In the genomic region with DNA sequence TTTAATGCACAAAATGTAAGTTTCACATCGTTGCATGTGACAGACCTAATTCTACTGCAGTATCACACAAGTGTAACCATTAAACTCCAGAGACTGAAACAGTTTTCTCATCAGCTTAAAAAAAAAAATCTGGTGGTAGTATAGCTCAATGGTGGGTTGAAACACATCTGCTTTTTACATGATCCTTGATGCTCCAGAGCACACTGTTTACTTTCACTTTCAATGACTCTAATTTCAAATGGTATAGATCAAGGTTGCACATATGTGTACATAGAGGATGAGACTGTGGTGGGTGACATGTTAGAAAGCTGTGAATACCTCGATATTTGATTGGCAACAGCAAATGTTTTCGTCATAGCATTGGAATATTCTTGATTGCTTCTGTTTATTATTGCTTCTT, we compare ENCODE assay signal across 13 cellular contexts. TPM values are rescaled to one million over a fixed set of nuclear protein-coding genes. Genes with fewer than 3 reads are reported as not detected.
DNase-seq lines count a peak whose midpoint lies in the region; ATAC-seq and TF ChIP-seq lines count a peak whose summit lies in the region.
"Had no signal": no experiment of that assay in that cellular context is flagged by ENCODE, and none has a peak within 500 bp of the region (broad histone marks: within the 10 kb centered on the region; RNA-seq: fewer than 3 reads in every experiment).

No MANE protein-coding gene starts in this region.

- H3K9me3 Mint-ChIP-seq in natural killer cell = peaks cover 0 to 6% of the 10 kb centered on the region in 2 donors

- peak overlapping the region; percentile 67 for H3K4me3 Mint-ChIP-seq in natural killer cell

- H3K4me2 ChIP-seq in Loucy (ENCODE audit: low read depth, low read length, poor library complexity, severe bottlenecking) = peak overlapping the region; percentile 50

- H3K27me3 Mint-ChIP-seq in natural killer cell (ENCODE audit: low read depth in 2 of 2) = no peaks in the 10 kb centered on the region

- intact Hi-C loops in natural killer cell (cut with micrococcal nuclease) (loop anchor here (1.0 to 2.0 kb wide), 3 partner anchors 10 to 19 kb away; no protein-coding TSS in a partner anchor), right cardiac atrium (cut with DNase I) (no loop called here)

- no peak overlapping the region for H3K9ac ChIP-seq in Loucy (ENCODE audit: low read depth, low read length, poor library complexity, severe bottlenecking)

- H3K9me3 ChIP-seq in Loucy (ENCODE audit: insufficient read depth, low read depth, low read length) (no peaks in the 10 kb centered on the region), right cardiac atrium (ENCODE audit: control insufficient read depth, low read length) (no peaks in the 10 kb centered on the region)
- H3K9me3 ChIP-seq: gastroesophageal sphincter had no signal

- H3K4me1 Mint-ChIP-seq in natural killer cell = peaks cover 89 to 90% of the 10 kb centered on the region in 2 donors

- H3K4me1 ChIP-seq in Loucy (ENCODE audit: insufficient read depth, low read length, poor library complexity, severe bottlenecking) = peaks cover 58% of the 10 kb centered on the region
- no peaks in the 10 kb centered on the region for H3K4me1 ChIP-seq in right cardiac atrium (ENCODE audit: control insufficient read depth, insufficient read depth, low read length)
- H3K4me1 ChIP-seq: gastroesophageal sphincter had no signal

- 0 out of 2 replicates have a peak, but pooled peaks cover 4% of the 10 kb centered on the region for H3K36me3 ChIP-seq in Loucy (ENCODE audit: insufficient read depth, low read length)
- H3K36me3 ChIP-seq: gastroesophageal sphincter had no signal

- H3F3A ChIP-seq in Loucy (ENCODE audit: low read depth) = no peaks in the 10 kb centered on the region

- peaks cover 37% of the 10 kb centered on the region for H4K20me1 ChIP-seq in Loucy (ENCODE audit: insufficient read depth, low read length, poor library complexity, severe bottlenecking)

- peaks cover 100% of the 10 kb centered on the region for H3K79me2 ChIP-seq in Loucy (ENCODE audit: insufficient read depth, low read length)

- 78% methylated on average over 3 of the region's 3 CpGs for WGBS in right cardiac atrium

- no peak overlapping the region for H3K27ac ChIP-seq in right cardiac atrium (ENCODE audit: low read length)
- H3K27ac ChIP-seq: 22Rv1, gastroesophageal sphincter, skin epidermis had no signal

- no peaks in the 10 kb centered on the region for H3K9me2 ChIP-seq in Loucy (replicated peaks; ENCODE audit: low read depth, low read length)

- ATAC-seq in HG02610 (IDR thresholded peaks at IDR 0.05; ENCODE audit: unreplicated experiment) (peak; percentile 55), natural killer cell (peak; percentile 65 to 78 (median 68)), right cardiac atrium (no peak)
- ATAC-seq: gastroesophageal sphincter had no signal

- no peaks in the 10 kb centered on the region for H3K36me3 Mint-ChIP-seq in natural killer cell

- TF ChIP-seq CTCF in Loucy (conservative IDR thresholded peaks at IDR 0.05; ENCODE audit: low read length) (no peak), natural killer cell (IDR thresholded peaks at IDR 0.05) (no peak)

- H3K27me3 ChIP-seq in Loucy (ENCODE audit: insufficient read depth, low read length, poor library complexity, severe bottlenecking) = no peaks in the 10 kb centered on the region
- H3K27me3 ChIP-seq in right cardiac atrium (ENCODE audit: control insufficient read depth, insufficient read depth) = no peaks in the 10 kb centered on the region
- H3K27me3 ChIP-seq: gastroesophageal sphincter had no signal

- H2AFZ ChIP-seq in Loucy (ENCODE audit: low read length) = no peak overlapping the region

- peak; percentile 6 for DNase-seq in DMS53 (lab: John Stamatoyannopoulos, UW)
- DNase-seq in DMS53 treated with DMSO at 0.1 percent for 48 hours (lab: John Stamatoyannopoulos, UW; ENCODE audit: unreplicated experiment) = no peak
- DNase-seq in natural killer cell = no peak
- no peak for DNase-seq in activated effector memory CD4-positive, alpha-beta T cell treated with Interleukin-2 at 50 U/mL for 16 hours
- no peak for DNase-seq in right cardiac atrium
- no peak for DNase-seq in SIG-M5 treated with dmso at 0.1 percent for 504 hours (lab: John Stamatoyannopoulos, UW; ENCODE audit: unreplicated experiment)
- DNase-seq: activated T-cell treated with anti-CD3 and anti-CD28 coated beads, Interleukin-2, amount 50 U/mL, for 1 hour had no signal

- peak overlapping the region in 1 of 2 donors; percentile 92 for H3K27ac Mint-ChIP-seq in natural killer cell

- H3K4me3 ChIP-seq in Loucy (ENCODE audit: low read length, poor library complexity, severe bottlenecking) (peak overlapping the region; percentile 3), right cardiac atrium (ENCODE audit: low read length) (no peak overlapping the region)
- H3K4me3 ChIP-seq: gastroesophageal sphincter, skin epidermis had no signal

RNA-seq across cellular contexts. Expression of a gene that starts 22.4 kb away (rescaled TPM):
- total RNA-seq in natural killer cell (100 to 1,000 TPM; 235 to 312 (median 261) TPM), right cardiac atrium (1 to 10 TPM in 2 of 4 donors, under 1 TPM in 2; 0.48 to 1.2 (median 0.86) TPM)
- 0.11 TPM for polyA plus RNA-seq in right cardiac atrium
- total RNA-seq: G401 had no signal

Comparison
In these comparisons a context has a peak if more than half of its experiments do, and no peak if none do; other contexts are left out.
1. ATAC-seq: peak in HG02610 (single experiment) and natural killer cell (3 of 3); none in right cardiac atrium (0 of 2).
2. RNA of a gene that starts 22.4 kb away (total RNA-seq): 235 to 312 TPM in natural killer cell; 0.48 to 1.2 TPM in right cardiac atrium; every median in the first group is over 100 times any median in the second.